ENCODE assay signal across 10 cellular contexts in genomic region chr1:202965441-202965821, GRCh38. TPM values are rescaled to one million over a fixed set of nuclear protein-coding genes. Genes with fewer than 3 reads are reported as not detected.
DNase-seq lines count a peak whose midpoint lies in the region; ATAC-seq and TF ChIP-seq lines count a peak whose summit lies in the region.
"Had no signal": no experiment of that assay in that cellular context is flagged by ENCODE, and none has a peak within 500 bp of the region (broad histone marks: within the 10 kb centered on the region; RNA-seq: fewer than 3 reads in every experiment).

No MANE protein-coding gene starts in this region.

- peaks cover 29% of the 10 kb centered on the region for H3K4me1 Mint-ChIP-seq in activated naive CD4-positive, alpha-beta T cell treated with anti-CD3 and anti-CD28 coated beads, Interleukin-2, amount 50 U/mL, for 24 hours
- H3K4me1 Mint-ChIP-seq in WTC11: peaks cover 20% of the 10 kb centered on the region
- peaks cover 21% of the 10 kb centered on the region for H3K4me1 Mint-ChIP-seq in glutamatergic neuron (ENCODE audit: low read depth, unreplicated experiment)

- H3K36me3 ChIP-seq in stomach: peaks cover 12 to 46% (median 36%) of the 10 kb centered on the region in 4 donors

- H3K4me1 ChIP-seq in stomach: peaks cover 27 to 47% (median 41%) of the 10 kb centered on the region in 4 donors

- peak overlapping the region; percentile 91 to 98 (median 95) for H3K27ac ChIP-seq in stomach

- WGBS in stomach, 5 donors: 34 to 55% (median 42%) methylated on average over 3 of the region's 3 CpGs

- POLR2A ChIA-PET in WTC11 (lab: Charles Lee): no interaction called here

- H3K27me3 Mint-ChIP-seq in activated naive CD4-positive, alpha-beta T cell treated with anti-CD3 and anti-CD28 coated beads, Interleukin-2, amount 50 U/mL, for 24 hours: no peaks in the 10 kb centered on the region
- peaks cover 17% of the 10 kb centered on the region for H3K27me3 Mint-ChIP-seq in WTC11 (ENCODE audit: low read depth)
- no peaks in the 10 kb centered on the region for H3K27me3 Mint-ChIP-seq in glutamatergic neuron (ENCODE audit: unreplicated experiment)

- H3K9me3 ChIP-seq in stomach: no peaks in the 10 kb centered on the region
- H3K9me3 ChIP-seq: body of pancreas, thoracic aorta had no signal

- no peak for ATAC-seq in WTC11
- ATAC-seq in HG02642 (IDR thresholded peaks at IDR 0.05; ENCODE audit: poor library complexity, unreplicated experiment): no peak
- no peak for ATAC-seq in GM19397 (IDR thresholded peaks at IDR 0.05; ENCODE audit: unreplicated experiment)
- ATAC-seq: body of pancreas had no signal

- no peaks in the 10 kb centered on the region for H3K27me3 ChIP-seq in stomach
- H3K27me3 ChIP-seq: body of pancreas had no signal

- intact Hi-C loops in stomach (cut with DNase I; ENCODE audit: low total_unique reads): no loop called here

- H3K27ac Mint-ChIP-seq in activated naive CD4-positive, alpha-beta T cell treated with anti-CD3 and anti-CD28 coated beads, Interleukin-2, amount 50 U/mL, for 24 hours: peak overlapping the region; percentile 35
- H3K27ac Mint-ChIP-seq in WTC11: no peak overlapping the region
- H3K27ac Mint-ChIP-seq in glutamatergic neuron (ENCODE audit: unreplicated experiment): peak overlapping the region; percentile 83

- no peaks in the 10 kb centered on the region for H3K9me3 Mint-ChIP-seq in activated naive CD4-positive, alpha-beta T cell treated with anti-CD3 and anti-CD28 coated beads, Interleukin-2, amount 50 U/mL, for 24 hours
- H3K9me3 Mint-ChIP-seq in WTC11 (no peaks in the 10 kb centered on the region), glutamatergic neuron (ENCODE audit: unreplicated experiment) (peaks cover 8% of the 10 kb centered on the region)

- TF ChIP-seq POLR2A in stomach (IDR thresholded peaks at IDR 0.05): no peak

- no peak for TF ChIP-seq CTCF in WTC11 (IDR thresholded peaks at IDR 0.05)
- no peak for TF ChIP-seq CTCF in glutamatergic neuron (IDR thresholded peaks at IDR 0.05; ENCODE audit: partially characterized antibody, unreplicated experiment)
- no peak for TF ChIP-seq CTCF in stomach (IDR thresholded peaks at IDR 0.05)

- peak overlapping the region; percentile 75 for H3K4me3 Mint-ChIP-seq in activated naive CD4-positive, alpha-beta T cell treated with anti-CD3 and anti-CD28 coated beads, Interleukin-2, amount 50 U/mL, for 24 hours
- H3K4me3 Mint-ChIP-seq in WTC11 (peak overlapping the region; percentile 74), glutamatergic neuron (ENCODE audit: unreplicated experiment) (peak overlapping the region; percentile 87)

- peaks cover 5% of the 10 kb centered on the region for H3K36me3 Mint-ChIP-seq in activated naive CD4-positive, alpha-beta T cell treated with anti-CD3 and anti-CD28 coated beads, Interleukin-2, amount 50 U/mL, for 24 hours
- H3K36me3 Mint-ChIP-seq in WTC11: no peaks in the 10 kb centered on the region; the same call in 1 of the 2 replicates
- no peaks in the 10 kb centered on the region for H3K36me3 Mint-ChIP-seq in glutamatergic neuron (ENCODE audit: unreplicated experiment)

- peak overlapping the region in 2 of 4 donors; percentile 78 to 89 for H3K4me3 ChIP-seq in stomach
- H3K4me3 ChIP-seq: body of pancreas had no signal

- DNase-seq in activated naive CD4-positive, alpha-beta T cell (lab: John Stamatoyannopoulos, UW): no peak
- no peak for DNase-seq in WTC11 (ENCODE audit: low spot score)
- no peak for DNase-seq in glutamatergic neuron
- DNase-seq in stomach: peak; percentile 29
- no peak for DNase-seq in GM03348 (ENCODE audit: low spot score)

- CTCF ChIA-PET in WTC11 (lab: Charles Lee): no interaction called here

- TF ChIP-seq EP300 in stomach (IDR thresholded peaks at IDR 0.05): no peak

TF ChIP-seq in WTC11, 78 proteins besides CTCF, POLR2A, EP300 and RAD21:
- TF ChIP-seq JUN (CRISPR knock-in tag; IDR thresholded peaks at IDR 0.05) (no peak), ELF4 (CRISPR knock-in tag; IDR thresholded peaks at IDR 0.05; ENCODE audit: low read depth) (no peak), OVOL2 (CRISPR knock-in tag; IDR thresholded peaks at IDR 0.05; ENCODE audit: borderline replicate concordance) (no peak), FOXP4 (CRISPR knock-in tag; IDR thresholded peaks at IDR 0.05) (no peak), KAT7 (CRISPR knock-in tag; IDR thresholded peaks at IDR 0.05; ENCODE audit: borderline replicate concordance) (no peak), ZNF219 (CRISPR knock-in tag; IDR thresholded peaks at IDR 0.05; ENCODE audit: borderline replicate concordance) (no peak), ETV6 (CRISPR knock-in tag; IDR thresholded peaks at IDR 0.05) (no peak), E2F5 (CRISPR knock-in tag; IDR thresholded peaks at IDR 0.05) (no peak)
TF ChIP-seq in WTC11: peak in this region for 0.

RNA-seq across cellular contexts. Expression of gene CYB5R1, which starts 1.6 kb away (rescaled TPM):
- total RNA-seq in WTC11 (2021) (15.6 to 18.4 TPM (median 17.6 TPM) in 3 replicates), glutamatergic neuron (ENCODE audit: unreplicated experiment) (89.1 TPM), stomach (10 to 100 TPM; 17.7 to 89.8 (median 49.6) TPM)
- polyA plus RNA-seq in stomach: 10 to 100 TPM; 38.6 to 54.0 (median 45.1) TPM

RNA-seq across cellular contexts. Expression of gene ADIPOR1, which starts 7.3 kb away (rescaled TPM):
- 68.7 to 73.2 TPM (median 72.6 TPM) in 3 replicates for total RNA-seq in WTC11 (2021)
- 48.4 TPM for total RNA-seq in glutamatergic neuron (ENCODE audit: unreplicated experiment)
- 100 to 1,000 TPM in 1 of 5 donors, 10 to 100 TPM in 4; 46.1 to 112 (median 70.6) TPM for total RNA-seq in stomach
- polyA plus RNA-seq in stomach: 10 to 100 TPM; 55.8 to 69.7 (median 60.5) TPM

RNA-seq across cellular contexts. Expression of gene KLHL12, which starts 38.4 kb away (rescaled TPM):
- total RNA-seq in WTC11 (2021): 29.6 to 35.5 TPM (median 34.6 TPM) in 3 replicates
- 30.9 TPM for total RNA-seq in glutamatergic neuron (ENCODE audit: unreplicated experiment)
- total RNA-seq in stomach: 10 to 100 TPM; 15.4 to 97.3 (median 29.2) TPM
- polyA plus RNA-seq in stomach: 10 to 100 TPM; 10.4 to 13.0 (median 12.5) TPM

RNA-seq across cellular contexts. Expression of gene TMEM183A, which starts 41.7 kb away (rescaled TPM):
- total RNA-seq in WTC11 (2021): 97.4 to 108 TPM (median 99.8 TPM) in 3 replicates
- 61.5 TPM for total RNA-seq in glutamatergic neuron (ENCODE audit: unreplicated experiment)
- 100 to 1,000 TPM in 2 of 5 donors, 10 to 100 TPM in 3; 33.3 to 177 (median 77.2) TPM for total RNA-seq in stomach
- 10 to 100 TPM; 36.0 to 60.5 (median 52.1) TPM for polyA plus RNA-seq in stomach
